1 cellular context compared by ENCODE assay signal in genomic region chr16:72415379-72415778, GRCh38.
A peak's percentile ranks its signal among the peaks of the same experiment; 100 is the strongest.
TF ChIP-seq lines count a peak whose summit lies in the region.

No MANE protein-coding gene starts in this region.

TF ChIP-seq in HepG2, 621 proteins besides CTCF, POLR2A, EP300 and RAD21 (continued from another document and continues in another):
- TF ChIP-seq, protein P1, sequence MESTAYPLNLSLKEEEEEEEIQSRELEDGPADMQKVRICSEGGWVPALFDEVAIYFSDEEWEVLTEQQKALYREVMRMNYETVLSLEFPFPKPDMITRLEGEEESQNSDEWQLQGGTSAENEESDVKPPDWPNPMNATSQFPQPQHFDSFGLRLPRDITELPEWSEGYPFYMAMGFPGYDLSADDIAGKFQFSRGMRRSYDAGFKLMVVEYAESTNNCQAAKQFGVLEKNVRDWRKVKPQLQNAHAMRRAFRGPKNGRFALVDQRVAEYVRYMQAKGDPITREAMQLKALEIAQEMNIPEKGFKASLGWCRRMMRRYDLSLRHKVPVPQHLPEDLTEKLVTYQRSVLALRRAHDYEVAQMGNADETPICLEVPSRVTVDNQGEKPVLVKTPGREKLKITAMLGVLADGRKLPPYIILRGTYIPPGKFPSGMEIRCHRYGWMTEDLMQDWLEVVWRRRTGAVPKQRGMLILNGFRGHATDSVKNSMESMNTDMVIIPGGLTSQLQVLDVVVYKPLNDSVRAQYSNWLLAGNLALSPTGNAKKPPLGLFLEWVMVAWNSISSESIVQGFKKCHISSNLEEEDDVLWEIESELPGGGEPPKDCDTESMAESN (CRISPR knock-in tag; conservative IDR thresholded peaks at IDR 0.05), result 0 out of 2 replicates have a peak, but pooled peaks have one; percentile 42
- peak; percentile 35; the same call in 1 of the 2 replicates for TF ChIP-seq ZGPAT (CRISPR knock-in tag; IDR thresholded peaks at IDR 0.05)
- TF ChIP-seq ZMYM3 (CRISPR knock-in tag; IDR thresholded peaks at IDR 0.05), result no peak
- TF ChIP-seq ATF1 (CRISPR knock-in tag; IDR thresholded peaks at IDR 0.05), result peak; percentile 40; the same call in 1 of the 2 replicates
- no peak for TF ChIP-seq ZBTB43 (CRISPR knock-in tag; conservative IDR thresholded peaks at IDR 0.05)
- TF ChIP-seq AHDC1 (CRISPR knock-in tag; IDR thresholded peaks at IDR 0.05; ENCODE audit: borderline replicate concordance), result peak; percentile 55; the same call in 1 of the 2 replicates
- TF ChIP-seq ZMAT3 (CRISPR knock-in tag; conservative IDR thresholded peaks at IDR 0.05), result no peak
- no peak for TF ChIP-seq KLF16 (CRISPR knock-in tag; IDR thresholded peaks at IDR 0.05)
- no peak for TF ChIP-seq ATAD3A (CRISPR knock-in tag; IDR thresholded peaks at IDR 0.05)
- TF ChIP-seq HMG20A (CRISPR knock-in tag; IDR thresholded peaks at IDR 0.05; ENCODE audit: borderline replicate concordance), result peak; percentile 71; the same call in 1 of the 2 replicates
- TF ChIP-seq GPN1 (CRISPR knock-in tag; IDR thresholded peaks at IDR 0.05; ENCODE audit: borderline replicate concordance), result no peak
- TF ChIP-seq PPARG (CRISPR knock-in tag; conservative IDR thresholded peaks at IDR 0.05), result 0 out of 2 replicates have a peak, but pooled peaks have one; percentile 44
- peak; percentile 42; the same call in 1 of the 2 replicates for TF ChIP-seq NR2C2 (CRISPR knock-in tag; IDR thresholded peaks at IDR 0.05; ENCODE audit: borderline replicate concordance)
- 0 out of 2 replicates have a peak, but pooled peaks have one; percentile 37 for TF ChIP-seq ESRRA (CRISPR knock-in tag; IDR thresholded peaks at IDR 0.05; ENCODE audit: low read depth)
- 0 out of 2 replicates have a peak, but pooled peaks have one; percentile 28 for TF ChIP-seq ZSCAN9 (CRISPR knock-in tag; IDR thresholded peaks at IDR 0.05; ENCODE audit: borderline replicate concordance)
- peak; percentile 65; the same call in 1 of the 2 replicates for TF ChIP-seq SOX5 (CRISPR knock-in tag; IDR thresholded peaks at IDR 0.05; ENCODE audit: borderline replicate concordance)
- TF ChIP-seq PAXIP1 (CRISPR knock-in tag; conservative IDR thresholded peaks at IDR 0.05), result peak; percentile 74
- TF ChIP-seq, protein P2, sequence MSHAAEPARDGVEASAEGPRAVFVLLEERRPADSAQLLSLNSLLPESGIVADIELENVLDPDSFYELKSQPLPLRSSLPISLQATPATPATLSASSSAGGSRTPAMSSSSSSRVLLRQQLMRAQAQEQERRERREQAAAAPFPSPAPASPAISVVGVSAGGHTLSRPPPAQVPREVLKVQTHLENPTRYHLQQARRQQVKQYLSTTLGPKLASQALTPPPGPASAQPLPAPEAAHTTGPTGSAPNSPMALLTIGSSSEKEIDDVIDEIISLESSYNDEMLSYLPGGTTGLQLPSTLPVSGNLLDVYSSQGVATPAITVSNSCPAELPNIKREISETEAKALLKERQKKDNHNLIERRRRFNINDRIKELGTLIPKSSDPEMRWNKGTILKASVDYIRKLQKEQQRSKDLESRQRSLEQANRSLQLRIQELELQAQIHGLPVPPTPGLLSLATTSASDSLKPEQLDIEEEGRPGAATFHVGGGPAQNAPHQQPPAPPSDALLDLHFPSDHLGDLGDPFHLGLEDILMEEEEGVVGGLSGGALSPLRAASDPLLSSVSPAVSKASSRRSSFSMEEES (CRISPR knock-in tag; IDR thresholded peaks at IDR 0.05), result 0 out of 2 replicates have a peak, but pooled peaks have one; percentile 39
- no peak for TF ChIP-seq FOXP1 (IDR thresholded peaks at IDR 0.05)
- TF ChIP-seq FOXP1 (CRISPR knock-in tag; IDR thresholded peaks at IDR 0.05), result peak; percentile 44; the same call in 1 of the 2 replicates
- TF ChIP-seq HOMEZ (CRISPR knock-in tag; IDR thresholded peaks at IDR 0.05; ENCODE audit: low read depth), result peak; percentile 25; the same call in 1 of the 2 replicates
- TF ChIP-seq ISL2 (CRISPR knock-in tag; IDR thresholded peaks at IDR 0.05), result peak; percentile 38; the same call in 1 of the 2 replicates
- TF ChIP-seq THAP11 (CRISPR knock-in tag; IDR thresholded peaks at IDR 0.05), result 0 out of 2 replicates have a peak, but pooled peaks have one; percentile 16
- peak; percentile 54; the same call in 1 of the 2 replicates for TF ChIP-seq RARA (CRISPR knock-in tag; IDR thresholded peaks at IDR 0.05)
- no peak for TF ChIP-seq HMG20B (CRISPR knock-in tag; conservative IDR thresholded peaks at IDR 0.05)
- no peak for TF ChIP-seq NBN (conservative IDR thresholded peaks at IDR 0.05)
- TF ChIP-seq PITX1 (CRISPR knock-in tag; IDR thresholded peaks at IDR 0.05), result peak; percentile 45; the same call in 1 of the 2 replicates
- TF ChIP-seq LCORL (IDR thresholded peaks at IDR 0.05), result peak; percentile 34; the same call in 1 of the 2 replicates
- TF ChIP-seq LCORL (CRISPR knock-in tag; IDR thresholded peaks at IDR 0.05), result no peak
- TF ChIP-seq FOXA1 (IDR thresholded peaks at IDR 0.05), result peak; percentile 90
- TF ChIP-seq FOXA1 (CRISPR knock-in tag; IDR thresholded peaks at IDR 0.05), result peak; percentile 78
- 0 out of 2 replicates have a peak, but pooled peaks have one; percentile 6 for TF ChIP-seq THRA (CRISPR knock-in tag; IDR thresholded peaks at IDR 0.05; ENCODE audit: borderline replicate concordance)
- TF ChIP-seq, protein P3, sequence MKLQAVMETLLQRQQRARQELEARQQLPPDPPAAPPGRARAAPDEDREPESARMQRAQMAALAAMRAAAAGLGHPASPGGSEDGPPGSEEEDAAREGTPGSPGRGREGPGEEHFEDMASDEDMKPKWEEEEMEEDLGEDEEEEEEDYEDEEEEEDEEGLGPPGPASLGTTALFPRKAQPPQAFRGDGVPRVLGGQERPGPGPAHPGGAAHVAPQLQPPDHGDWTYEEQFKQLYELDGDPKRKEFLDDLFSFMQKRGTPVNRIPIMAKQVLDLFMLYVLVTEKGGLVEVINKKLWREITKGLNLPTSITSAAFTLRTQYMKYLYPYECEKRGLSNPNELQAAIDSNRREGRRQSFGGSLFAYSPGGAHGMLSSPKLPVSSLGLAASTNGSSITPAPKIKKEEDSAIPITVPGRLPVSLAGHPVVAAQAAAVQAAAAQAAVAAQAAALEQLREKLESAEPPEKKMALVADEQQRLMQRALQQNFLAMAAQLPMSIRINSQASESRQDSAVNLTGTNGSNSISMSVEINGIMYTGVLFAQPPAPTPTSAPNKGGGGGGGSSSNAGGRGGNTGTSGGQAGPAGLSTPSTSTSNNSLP (IDR thresholded peaks at IDR 0.05; ENCODE audit: low read depth, low read length), result peak; percentile 88
- TF ChIP-seq ZNF614 (CRISPR knock-in tag; IDR thresholded peaks at IDR 0.05; ENCODE audit: borderline replicate concordance), result no peak
- peak; percentile 53 for TF ChIP-seq CREM (IDR thresholded peaks at IDR 0.05)
- TF ChIP-seq CREM (CRISPR knock-in tag; IDR thresholded peaks at IDR 0.05), result no peak
- peak; percentile 74 for TF ChIP-seq GATAD2A (CRISPR knock-in tag; IDR thresholded peaks at IDR 0.05)
- peak; percentile 20; the same call in 1 of the 2 replicates for TF ChIP-seq HOXA5 (CRISPR knock-in tag; IDR thresholded peaks at IDR 0.05)
- TF ChIP-seq FOXA3 (CRISPR knock-in tag; IDR thresholded peaks at IDR 0.05), result peak; percentile 94
- TF ChIP-seq MIXL1 (CRISPR knock-in tag; IDR thresholded peaks at IDR 0.05), result peak; percentile 83; the same call in 1 of the 2 replicates
